1 cellular context compared by ENCODE assay signal in genomic region chr9:126222363-126222834, GRCh38.
A peak's percentile ranks its signal among the peaks of the same experiment; 100 is the strongest.
TF ChIP-seq lines count a peak whose summit lies in the region.

No MANE protein-coding gene starts in this region.

TF ChIP-seq in H1, 55 proteins besides CTCF, POLR2A, EP300 and RAD21 (continued from another document):
- TF ChIP-seq TCF12 (IDR thresholded peaks at IDR 0.05; ENCODE audit: low read depth, low read length): no peak
- no peak for TF ChIP-seq CTBP2 (IDR thresholded peaks at IDR 0.05; ENCODE audit: borderline replicate concordance, insufficient read depth, insufficient read length, low read length)
- no peak for TF ChIP-seq CEBPB (IDR thresholded peaks at IDR 0.05; ENCODE audit: low read depth, low read length)
- peak; percentile 64; the same call in 1 of the 2 replicates for TF ChIP-seq MAX (IDR thresholded peaks at IDR 0.05)
- TF ChIP-seq CREB1 (IDR thresholded peaks at IDR 0.05): no peak
- TF ChIP-seq E2F6 (IDR thresholded peaks at IDR 0.05): 0 out of 2 replicates have a peak, but pooled peaks have one; percentile 14
- TF ChIP-seq TAF1 (IDR thresholded peaks at IDR 0.05; ENCODE audit: low read depth, low read length): no peak
- no peak for TF ChIP-seq GABPA (IDR thresholded peaks at IDR 0.05; ENCODE audit: borderline replicate concordance, insufficient read depth, low read length)
- TF ChIP-seq SIRT6 (IDR thresholded peaks at IDR 0.05; ENCODE audit: low read length): no peak
